Comparison of ENCODE assay signal across 24 cellular contexts in the genomic region with DNA sequence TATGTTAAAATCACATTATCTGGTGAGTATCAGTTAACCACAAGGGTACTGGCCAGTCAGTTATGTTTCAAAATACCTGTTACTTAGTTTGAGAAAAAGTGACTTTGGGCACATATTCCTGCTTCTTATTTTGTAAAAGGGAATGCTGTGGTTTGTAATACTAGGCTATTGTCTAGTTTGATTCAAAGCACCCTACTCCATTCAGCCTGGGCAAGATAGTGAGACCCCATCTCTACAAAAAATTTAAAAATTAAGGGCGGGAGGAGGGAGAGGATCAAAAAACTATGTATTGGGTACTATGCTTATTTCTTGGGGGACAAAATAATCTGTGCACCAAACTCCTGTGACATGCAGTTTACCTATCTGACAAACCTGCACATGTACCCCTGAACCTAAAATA.
"Had no signal": no experiment of that assay in that cellular context is flagged by ENCODE, and none has a peak within 500 bp of the region (broad histone marks: within the 10 kb centered on the region; RNA-seq: fewer than 3 reads in every experiment).

No MANE protein-coding gene starts in this region.

- H3K9me3 Mint-ChIP-seq: T-cell had no signal

- H3K27me3 Mint-ChIP-seq: T-cell had no signal

- H3K9me3 ChIP-seq: SK-N-SH had no signal

- DNase-seq: Karpas-422, KG1, MM.1S, NCI-H1092, NCI-H1105 treated with DMSO at 0.1 percent for 48 hours, NCI-H1417 treated with DMSO at 0.1 percent for 48 hours, NCI-H146, NCI-H1694 treated with DMSO at 0.1 percent for 48 hours, NCI-H1930, NCI-H2081, NCI-H2107, NCI-H226, NCI-H446, NCI-H510A, NCI-H524 treated with DMSO at 0.1 percent for 48 hours, NCI-H69, NCI-H774, SHP77, SK-N-SH, SW 1271, T-cell had no signal

- H3K4me3 Mint-ChIP-seq: T-cell had no signal

- H3K27ac Mint-ChIP-seq: T-cell had no signal

- FAIRE-seq: HTR-8/SVneo had no signal

- H3K9ac ChIP-seq: SK-N-SH had no signal

- H3K27ac ChIP-seq: HL-60, RWPE1 had no signal

- H3K4me2 ChIP-seq: SK-N-SH had no signal

- ATAC-seq: T-cell had no signal
